13 cellular contexts compared by ENCODE assay signal in genomic region chr15:29670945-29671307, GRCh38.
DNase-seq lines count a peak whose midpoint lies in the region; ATAC-seq and TF ChIP-seq lines count a peak whose summit lies in the region.
"Had no signal": no experiment of that assay in that cellular context is flagged by ENCODE, and none has a peak within 500 bp of the region (broad histone marks: within the 10 kb centered on the region; RNA-seq: fewer than 3 reads in every experiment).

No MANE protein-coding gene starts in this region.

- BruUV-seq in PC-3 (replicated peaks; lab: Mats Ljungman, UMichigan), result no TSS peak

- H3K27ac ChIP-seq in PC-3 (ENCODE audit: low read length), result peak overlapping the region; percentile 99
- H3K27ac ChIP-seq: C4-2B, heart left ventricle, parathyroid adenoma had no signal

- peak; percentile 74 for ATAC-seq in PC-3
- ATAC-seq in GM19467 (IDR thresholded peaks at IDR 0.05; ENCODE audit: unreplicated experiment), result no peak
- ATAC-seq: heart left ventricle had no signal

- H3K4me2 ChIP-seq in PC-3 (ENCODE audit: low read length), result peak overlapping the region; percentile 88

- H2AFZ ChIP-seq in PC-3 (ENCODE audit: low read length), result peak overlapping the region; percentile 52
- H2AFZ ChIP-seq: parathyroid adenoma had no signal

- no peaks in the 10 kb centered on the region for H4K20me1 ChIP-seq in PC-3 (ENCODE audit: low read length)

- no peaks in the 10 kb centered on the region for H3K27me3 ChIP-seq in PC-3 (ENCODE audit: low read length)
- H3K27me3 ChIP-seq in mucosa of stomach (ENCODE audit: control insufficient read depth, insufficient read depth, low read length), result no peaks in the 10 kb centered on the region

- H3K9me2 ChIP-seq in PC-3 (replicated peaks; ENCODE audit: low read length), result no peaks in the 10 kb centered on the region

- H3K4me3 ChIP-seq in AG10803 (ENCODE audit: low read length) (no peak overlapping the region), PC-3 (ENCODE audit: low read length) (peak overlapping the region; percentile 63), mucosa of stomach (ENCODE audit: low read length) (no peak overlapping the region)
- H3K4me3 ChIP-seq: HAP-1, heart left ventricle had no signal

- DNase-seq in AG10803 (ENCODE audit: low read depth) (peak; percentile 73), PC-3 (peak; percentile 99), epidermal melanocyte (ENCODE audit: insufficient read length, low spot score) (peak; percentile 60), NCI-H128 (lab: John Stamatoyannopoulos, UW; ENCODE audit: unreplicated experiment) (no peak), SHP77 treated with DMSO at 0.1 percent for 48 hours (lab: John Stamatoyannopoulos, UW) (no peak), T-helper 2 cell (no peak)
- DNase-seq: heart left ventricle, NCI-H526 treated with DMSO at 0.1 percent for 48 hours had no signal

- H3K9me3 ChIP-seq in PC-3 (ENCODE audit: low read length) (no peaks in the 10 kb centered on the region), mucosa of stomach (ENCODE audit: control insufficient read depth, low read length) (no peaks in the 10 kb centered on the region)
- H3K9me3 ChIP-seq: HAP-1, heart left ventricle had no signal

- H3K4me1 ChIP-seq in PC-3 (ENCODE audit: insufficient read depth, low read length), result peaks cover 52% of the 10 kb centered on the region
- peaks cover 35% of the 10 kb centered on the region for H3K4me1 ChIP-seq in mucosa of stomach (ENCODE audit: control insufficient read depth, insufficient read depth, low read length)
- H3K4me1 ChIP-seq: HAP-1, parathyroid adenoma had no signal

- H3K36me3 ChIP-seq in PC-3 (ENCODE audit: low read depth, low read length), result no peaks in the 10 kb centered on the region
- no peaks in the 10 kb centered on the region for H3K36me3 ChIP-seq in mucosa of stomach (ENCODE audit: control insufficient read depth, insufficient read depth, low read length)
- H3K36me3 ChIP-seq: HAP-1, heart left ventricle had no signal

- peak overlapping the region; percentile 96 for H3K9ac ChIP-seq in PC-3 (ENCODE audit: low read length)
- peak overlapping the region; percentile 47 for H3K9ac ChIP-seq in mucosa of stomach (ENCODE audit: low read length)
- H3K9ac ChIP-seq: parathyroid adenoma had no signal

- intact Hi-C loops in PC-3 (cut with micrococcal nuclease), result loop anchor here (1.0 kb wide), 4 partner anchors 22 to 267 kb away; no protein-coding TSS in a partner anchor

- no peaks in the 10 kb centered on the region for H3K79me2 ChIP-seq in PC-3 (ENCODE audit: low read length)
- H3K79me2 ChIP-seq: parathyroid adenoma had no signal

- TF ChIP-seq CTCF in AG10803 (conservative IDR thresholded peaks at IDR 0.05; ENCODE audit: low read length), result no peak
- TF ChIP-seq CTCF in PC-3 (conservative IDR thresholded peaks at IDR 0.05; ENCODE audit: low read depth, low read length), result no peak

- peaks cover 4% of the 10 kb centered on the region for H3F3A ChIP-seq in PC-3 (ENCODE audit: low read length, unreplicated experiment)

- POLR2A ChIA-PET in PC-3 (lab: Charles Lee; ENCODE audit: unreplicated experiment), result no interaction called here

- CTCF ChIA-PET in PC-3 (lab: Charles Lee), result interaction anchor here (0.7 to 1.0 kb wide), 2 partner anchors 75 to 372 kb away, joined by 3 read pairs; no protein-coding TSS in a partner anchor

Comparison
In these comparisons a context has a peak if more than half of its experiments do, and no peak if none do; other contexts are left out.
1. DNase-seq: peak in AG10803 (single experiment), PC-3 (single experiment) and epidermal melanocyte (single experiment); none in NCI-H128 (single experiment), SHP77 treated with DMSO at 0.1 percent for 48 hours (single experiment) and T-helper 2 cell (0 of 5).